In the genomic region with DNA sequence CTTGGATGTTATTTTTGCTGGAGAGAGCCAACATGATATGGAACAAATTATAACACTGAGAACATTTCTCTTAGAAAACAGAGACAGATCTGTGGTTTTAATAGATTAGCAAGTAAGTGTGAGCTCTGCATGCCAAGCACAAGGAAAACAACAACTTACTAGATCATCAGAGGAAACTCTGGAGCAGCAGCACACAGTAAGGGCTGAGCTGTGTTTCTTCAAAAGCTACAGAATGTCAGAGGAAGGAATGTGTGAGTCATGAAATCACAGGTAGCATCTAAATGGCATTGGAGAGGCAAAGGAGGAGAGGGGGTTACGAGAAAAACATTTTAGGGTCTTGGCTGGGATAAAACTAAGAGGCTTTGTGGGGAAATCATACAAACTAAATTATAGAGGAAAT, we compare ENCODE assay signal across 23 cellular contexts.
DNase-seq lines count a peak whose midpoint lies in the region; ATAC-seq and TF ChIP-seq lines count a peak whose summit lies in the region.
"Had no signal": no experiment of that assay in that cellular context is flagged by ENCODE, and none has a peak within 500 bp of the region (broad histone marks: within the 10 kb centered on the region; RNA-seq: fewer than 3 reads in every experiment).

No MANE protein-coding gene starts in this region.

- H3K9me3 ChIP-seq in endodermal cell (ENCODE audit: control insufficient read depth, low read length) = no peaks in the 10 kb centered on the region
- H3K9me3 ChIP-seq in esophagus squamous epithelium = no peaks in the 10 kb centered on the region
- H3K9me3 ChIP-seq: Caco-2, gastroesophageal sphincter, pancreas, SJSA1, transverse colon had no signal

- peaks cover 5% of the 10 kb centered on the region for H3K4me1 ChIP-seq in endodermal cell (ENCODE audit: control insufficient read depth, insufficient read depth, low read length)
- H3K4me1 ChIP-seq in esophagus squamous epithelium = no peaks in the 10 kb centered on the region
- H3K4me1 ChIP-seq: Caco-2, pancreas had no signal

- peaks cover 40% of the 10 kb centered on the region for H3K4me1 Mint-ChIP-seq in endodermal cell
- H3K4me1 Mint-ChIP-seq: activated CD4-positive, alpha-beta memory T cell treated with anti-CD3 and anti-CD28 coated beads, Interleukin-2, amount 10 ng/mL, durations not matched to agents 7 days and 5 days; B cell; naive B cell; stimulated activated naive CD8-positive, alpha-beta T cell treated with anti-CD3 and anti-CD28 coated beads, Interleukin-15, amount 100 ng/mL, for 72 hours had no signal

- H3K9ac ChIP-seq in endodermal cell (ENCODE audit: extremely low read depth, low read length, poor library complexity, severe bottlenecking) = no peak overlapping the region

- H3K36me3 ChIP-seq in endodermal cell (ENCODE audit: control insufficient read depth, insufficient read depth, low read length) (no peaks in the 10 kb centered on the region), kidney epithelial cell (ENCODE audit: control insufficient read depth, insufficient read depth, low read length) (no peaks in the 10 kb centered on the region), esophagus squamous epithelium (no peaks in the 10 kb centered on the region)
- H3K36me3 ChIP-seq: gastroesophageal sphincter, pancreas, SJSA1, transverse colon had no signal

- no peaks in the 10 kb centered on the region for H3K36me3 Mint-ChIP-seq in endodermal cell (ENCODE audit: low read depth)
- H3K36me3 Mint-ChIP-seq: naive B cell had no signal

- no peak overlapping the region for H3K4me3 ChIP-seq in endodermal cell (ENCODE audit: low read length)
- no peak overlapping the region for H3K4me3 ChIP-seq in kidney epithelial cell (ENCODE audit: low read depth, low read length)
- H3K4me3 ChIP-seq in esophagus squamous epithelium = no peak overlapping the region
- H3K4me3 ChIP-seq: gastroesophageal sphincter, lung, pancreas, SJSA1, transverse colon had no signal

- no peak for TF ChIP-seq POLR2A in esophagus squamous epithelium (IDR thresholded peaks at IDR 0.05)

- ATAC-seq in GM18502 (IDR thresholded peaks at IDR 0.05; ENCODE audit: poor library complexity, unreplicated experiment) = no peak
- ATAC-seq: gastroesophageal sphincter; pancreas; stimulated activated naive CD8-positive, alpha-beta T cell treated with anti-CD3 and anti-CD28 coated beads, Interleukin-15, amount 100 ng/mL, for 72 hours had no signal

- no peaks in the 10 kb centered on the region for H3K9me3 Mint-ChIP-seq in endodermal cell
- H3K9me3 Mint-ChIP-seq: activated CD4-positive, alpha-beta memory T cell treated with anti-CD3 and anti-CD28 coated beads, Interleukin-2, amount 10 ng/mL, durations not matched to agents 7 days and 5 days had no signal

- no peak overlapping the region for H3K27ac ChIP-seq in endodermal cell (ENCODE audit: low read depth, low read length)
- no peak overlapping the region for H3K27ac ChIP-seq in esophagus squamous epithelium
- H3K27ac ChIP-seq: gastroesophageal sphincter, pancreas, SJSA1, transverse colon had no signal

- H3K27ac Mint-ChIP-seq in endodermal cell = peak overlapping the region; percentile 5
- H3K27ac Mint-ChIP-seq: activated CD4-positive, alpha-beta memory T cell treated with anti-CD3 and anti-CD28 coated beads, Interleukin-2, amount 10 ng/mL, durations not matched to agents 7 days and 5 days; B cell; naive B cell; stimulated activated naive CD8-positive, alpha-beta T cell treated with anti-CD3 and anti-CD28 coated beads, Interleukin-15, amount 100 ng/mL, for 72 hours had no signal

- no peak overlapping the region for H3K4me3 Mint-ChIP-seq in endodermal cell
- H3K4me3 Mint-ChIP-seq: activated CD4-positive, alpha-beta memory T cell treated with anti-CD3 and anti-CD28 coated beads, Interleukin-2, amount 10 ng/mL, durations not matched to agents 7 days and 5 days; B cell; naive B cell; stimulated activated naive CD8-positive, alpha-beta T cell treated with anti-CD3 and anti-CD28 coated beads, Interleukin-15, amount 100 ng/mL, for 72 hours had no signal

- H3K27me3 Mint-ChIP-seq in endodermal cell (ENCODE audit: insufficient read depth) = no peaks in the 10 kb centered on the region
- H3K27me3 Mint-ChIP-seq: activated CD4-positive, alpha-beta memory T cell treated with anti-CD3 and anti-CD28 coated beads, Interleukin-2, amount 10 ng/mL, durations not matched to agents 7 days and 5 days; B cell; stimulated activated naive CD8-positive, alpha-beta T cell treated with anti-CD3 and anti-CD28 coated beads, Interleukin-15, amount 100 ng/mL, for 72 hours had no signal

- 75% methylated on average over 1 of the region's 1 CpG for WGBS in endodermal cell (ENCODE audit: insufficient coverage in 1 of 2, insufficient read length in 1 of 2), 2 experiments
- 64 to 70% methylated on average over 1 of the region's 1 CpG for WGBS in esophagus squamous epithelium, 2 donors

- intact Hi-C loops in esophagus squamous epithelium (cut with DNase I) = no loop called here

- no peak for TF ChIP-seq CTCF in endodermal cell (conservative IDR thresholded peaks at IDR 0.05)
- no peak for TF ChIP-seq CTCF in kidney epithelial cell (IDR thresholded peaks at IDR 0.05; ENCODE audit: insufficient read depth, low read length, poor library complexity, severe bottlenecking)
- no peak for TF ChIP-seq CTCF in esophagus squamous epithelium (IDR thresholded peaks at IDR 0.05)

- DNase-seq in NCI-H69 (lab: John Stamatoyannopoulos, UW) (peak; percentile 4), endodermal cell (peak; percentile 62), kidney epithelial cell (ENCODE audit: low read depth) (peak; percentile 71), dedifferentiated amniotic fluid mesenchymal stem cell (ENCODE audit: extremely low spot score) (no peak), DMS53 treated with DMSO at 0.1 percent for 48 hours (lab: John Stamatoyannopoulos, UW; ENCODE audit: unreplicated experiment) (no peak), esophagus squamous epithelium (lab: John Stamatoyannopoulos, UW) (no peak)
- DNase-seq: activated CD4-positive, alpha-beta memory T cell treated with anti-CD3 and anti-CD28 coated beads, Interleukin-2, amount 10 ng/mL, durations not matched to agents 7 days and 5 days; activated CD4-positive, CD25-positive, alpha-beta regulatory T cell; activated naive CD4-positive, alpha-beta T cell treated with Interleukin-2 at 50 U/mL for 16 hours; aorta; Caco-2; naive B cell; NCI-H1417 treated with DMSO at 0.1 percent for 48 hours; NCI-H2171; NCI-H774; pancreas; stimulated activated naive CD8-positive, alpha-beta T cell treated with anti-CD3 and anti-CD28 coated beads, Interleukin-15, amount 100 ng/mL, for 72 hours; transverse colon had no signal

- H3K27me3 ChIP-seq in endodermal cell (ENCODE audit: control insufficient read depth, insufficient read depth, low read length, poor library complexity, severe bottlenecking) (no peaks in the 10 kb centered on the region), kidney epithelial cell (ENCODE audit: control insufficient read depth, insufficient read depth, low read length) (no peaks in the 10 kb centered on the region), esophagus squamous epithelium (no peaks in the 10 kb centered on the region)
- H3K27me3 ChIP-seq: gastroesophageal sphincter, pancreas, transverse colon had no signal

Comparison
In these comparisons a context has a peak if more than half of its experiments do, and no peak if none do; other contexts are left out.
1. DNase-seq: peak in NCI-H69 (single experiment), endodermal cell (single experiment) and kidney epithelial cell (single experiment); none in dedifferentiated amniotic fluid mesenchymal stem cell (single experiment), DMS53 treated with DMSO at 0.1 percent for 48 hours (single experiment) and esophagus squamous epithelium (single experiment).